Comparison of ENCODE assay signal across 1 cellular context in genomic region chr10:5633166-5633565, GRCh38.
TF ChIP-seq lines count a peak whose summit lies in the region.

No MANE protein-coding gene starts in this region.

TF ChIP-seq in A549, 52 proteins besides CTCF, POLR2A, EP300 and RAD21:
- no peak for TF ChIP-seq EHF (CRISPR knock-in tag; IDR thresholded peaks at IDR 0.05)
- TF ChIP-seq TFCP2L1 (CRISPR knock-in tag; IDR thresholded peaks at IDR 0.05) = no peak
- no peak for TF ChIP-seq REST (IDR thresholded peaks at IDR 0.05)
- no peak for TF ChIP-seq POLR2AphosphoS2 (conservative IDR thresholded peaks at IDR 0.05; ENCODE audit: low read length)
- TF ChIP-seq FOXS1 (CRISPR knock-in tag; IDR thresholded peaks at IDR 0.05) = no peak
- no peak for TF ChIP-seq CHD2 (IDR thresholded peaks at IDR 0.05; ENCODE audit: low read length, partially characterized antibody)
- no peak for TF ChIP-seq NR3C1 (IDR thresholded peaks at IDR 0.05)
- no peak for TF ChIP-seq ATOH8 (CRISPR knock-in tag; IDR thresholded peaks at IDR 0.05; ENCODE audit: low read depth)
- TF ChIP-seq ZC3H11A (IDR thresholded peaks at IDR 0.05) = no peak
- no peak for TF ChIP-seq GATA3 (IDR thresholded peaks at IDR 0.05; ENCODE audit: borderline replicate concordance)
- no peak for TF ChIP-seq NFE2L2 (conservative IDR thresholded peaks at IDR 0.05; ENCODE audit: low read length)
- no peak for TF ChIP-seq ELK1 (IDR thresholded peaks at IDR 0.05; ENCODE audit: low read depth, low read length)
- TF ChIP-seq JUNB (IDR thresholded peaks at IDR 0.05) = no peak
